ENCODE assay signal across 15 cellular contexts in genomic region chr17:29004081-29004692, GRCh38. TPM values are rescaled to one million over a fixed set of nuclear protein-coding genes. Genes with fewer than 3 reads are reported as not detected.
DNase-seq lines count a peak whose midpoint lies in the region; ATAC-seq, FAIRE-seq and TF ChIP-seq lines count a peak whose summit lies in the region.
"Had no signal": no experiment of that assay in that cellular context is flagged by ENCODE, and none has a peak within 500 bp of the region (broad histone marks: within the 10 kb centered on the region; RNA-seq: fewer than 3 reads in every experiment).

No MANE protein-coding gene starts in this region.

- H3K36me3 ChIP-seq in GM12878 (ENCODE audit: control insufficient read depth in 2 of 2, insufficient read depth in 2 of 2, low read length in 1 of 2) (no peaks in the 10 kb centered on the region), testis (ENCODE audit: low read depth, missing control alignments) (no peaks in the 10 kb centered on the region)
- H3K36me3 ChIP-seq: colonic mucosa, Peyer's patch had no signal

- peaks cover 4 to 18% of the 10 kb centered on the region in 2 experiments for H3K27me3 ChIP-seq in GM12878 (replicated peaks in 1 of 2; ENCODE audit: control insufficient read depth in 2 of 2, insufficient read depth in 2 of 2, low read length in 1 of 2)
- H3K27me3 ChIP-seq in testis, result no peaks in the 10 kb centered on the region

- WGBS in GM12878 (ENCODE audit: insufficient coverage, insufficient replicate concordance, low lambda C conversion rate, missing lambda C conversion rate), result 50% methylated on average over 20 of the region's 20 CpGs
- WGBS in testis, 2 donors, result 32 to 38% methylated on average over 14 to 20 of the region's 20 CpGs

- ATAC-seq in GM12878, result no peak
- ATAC-seq: activated CD8-positive, alpha-beta T cell treated with anti-CD3 and anti-CD28 coated beads, Interleukin-2, amount 10 ng/mL, durations not matched to agents 7 days and 5 days had no signal

- no peaks in the 10 kb centered on the region for H3K79me2 ChIP-seq in GM12878 (ENCODE audit: control insufficient read depth, insufficient read depth, low read length)

- TF ChIP-seq RAD21 in Ishikawa (IDR thresholded peaks at IDR 0.05; ENCODE audit: low read depth) (no peak), GM12878 (IDR thresholded peaks at IDR 0.05; ENCODE audit: insufficient read depth, low read depth, low read length) (no peak)

- RAD21 ChIA-PET in GM12878 (lab: Charles Lee; ENCODE audit: unreplicated experiment), result no interaction called here

- no peak overlapping the region for H3K4me2 ChIP-seq in GM12878 (ENCODE audit: control insufficient read depth, insufficient read depth)
- H3K4me2 ChIP-seq: smooth muscle cell had no signal

- FAIRE-seq in GM12878 (lab: Jason Lieb, UNC), result no peak

- TF ChIP-seq EP300 in Ishikawa (IDR thresholded peaks at IDR 0.05; ENCODE audit: borderline replicate concordance) (no peak), GM12878 (IDR thresholded peaks at IDR 0.05; ENCODE audit: borderline replicate concordance in 1 of 2, control insufficient read depth in 1 of 2, low read depth in 2 of 2, low read length in 2 of 2) (no peak)

- POLR2A ChIA-PET in GM12878 (lab: Charles Lee), result no interaction called here
- POLR2A ChIA-PET in GM10248 (lab: Yijun Ruan, JAX), result no interaction called here

- H2AFZ ChIP-seq in GM12878 (ENCODE audit: control insufficient read depth, low read depth, low read length), result no peak overlapping the region

- H3K4me3 ChIP-seq in GM12878 (no peak overlapping the region), testis (no peak overlapping the region)
- H3K4me3 ChIP-seq: colonic mucosa, Peyer's patch, smooth muscle cell had no signal

- no peak for DNase-seq in GM12878 (ENCODE audit: low read depth, low spot score)
- DNase-seq in iris pigment epithelial cell (ENCODE audit: low read depth), result peak; percentile 31
- DNase-seq in testis, result peak; percentile 30
- no peak for DNase-seq in 8988T
- no peak for DNase-seq in DMS 273 treated with DMSO at 0.1 percent for 48 hours (lab: John Stamatoyannopoulos, UW)
- no peak for DNase-seq in GM10248 (ENCODE audit: extremely low spot score)
- DNase-seq: activated CD8-positive, alpha-beta T cell treated with anti-CD3 and anti-CD28 coated beads, Interleukin-2, amount 10 ng/mL, durations not matched to agents 7 days and 5 days; colonic mucosa; MV-4-11; NCI-H446 treated with DMSO at 0.1 percent for 48 hours; Peyer's patch had no signal

- no peaks in the 10 kb centered on the region for H4K20me1 ChIP-seq in GM12878 (ENCODE audit: control insufficient read depth, insufficient read depth)

- H3K9me3 ChIP-seq in GM12878 (replicated peaks; ENCODE audit: control insufficient read depth, insufficient read depth, low read length), result no peaks in the 10 kb centered on the region
- no peaks in the 10 kb centered on the region for H3K9me3 ChIP-seq in testis
- H3K9me3 ChIP-seq: colonic mucosa, Peyer's patch had no signal

- in situ Hi-C loops in GM12878 (cut with MboI), result no loop called here

- H3K4me1 ChIP-seq in GM12878 (ENCODE audit: control insufficient read depth, insufficient read depth, low read length) (no peaks in the 10 kb centered on the region), testis (peaks cover 3% of the 10 kb centered on the region)
- H3K4me1 ChIP-seq: colonic mucosa had no signal

- CTCF ChIA-PET in GM12878 (lab: Yijun Ruan, JAX), result no interaction called here
- CTCF ChIA-PET in GM10248 (lab: Yijun Ruan, JAX), result interaction anchor here (0.8 to 1.3 kb wide), 2 partner anchors 44 to 51 kb away, joined by 3 to 5 read pairs; no protein-coding TSS in a partner anchor

- no peak overlapping the region for H3K9ac ChIP-seq in GM12878 (ENCODE audit: control insufficient read depth, insufficient read depth, low read length)

- TF ChIP-seq POLR2A in GM12878 (IDR thresholded peaks at IDR 0.05; ENCODE audit: low read depth, low read length) (no peak), testis (IDR thresholded peaks at IDR 0.05) (no peak)

- TF ChIP-seq CTCF in GM12878 (IDR thresholded peaks at IDR 0.05 in 2 of 3, conservative IDR thresholded peaks at IDR 0.05 in 1 of 3; ENCODE audit: control insufficient read depth in 2 of 3, extremely low read depth in 1 of 3, insufficient read depth in 1 of 3, low read depth in 3 of 3, low read length in 3 of 3) (no peak), testis (IDR thresholded peaks at IDR 0.05) (no peak), GM10248 (IDR thresholded peaks at IDR 0.05; ENCODE audit: control extremely low read depth, extremely low read depth, low read depth, missing control alignments) (no peak)

- H3K27ac ChIP-seq in GM12878 (ENCODE audit: control insufficient read depth, insufficient read depth) (no peak overlapping the region), testis (no peak overlapping the region)
- H3K27ac ChIP-seq: colonic mucosa, Peyer's patch had no signal

- intact Hi-C loops in GM12878 (cut with micrococcal nuclease; ENCODE audit: unreplicated experiment), result no loop called here
- intact Hi-C loops in testis (cut with DNase I; ENCODE audit: low total_unique reads), result no loop called here

- SMC1A ChIA-PET in GM12878 (lab: Charles Lee; ENCODE audit: uncharacterized antibody, unreplicated experiment), result no interaction called here

- no TSS peak for BruUV-seq in GM12878 (replicated peaks; lab: Mats Ljungman, UMichigan)

RNA-seq across cellular contexts. Expression of gene SEZ6, which starts 1.6 kb away (rescaled TPM):
- total RNA-seq in GM12878 (2013; cell fraction: nucleolus; rRNA removed), result not detected in 2 replicates
- not detected in 2 replicates for total RNA-seq in GM12878 (2014; rRNA removed)
- not detected in 2 replicates for total RNA-seq in GM12878 (2014; rRNA removed; fragmentation: Illumina TruSeq; extraction: Trizol)
- total RNA-seq in GM12878 (2021), result not detected in 2 replicates
- 0.33 TPM for polyA plus RNA-seq in GM12878 (2011; ENCODE audit: low read depth)
- not detected in 2 replicates for polyA plus RNA-seq in GM12878 (2011; rRNA removed)
- not detected in 2 replicates for polyA plus RNA-seq in GM12878 (2011; cell fraction: cytosol; rRNA removed)
- not detected in 2 replicates for polyA plus RNA-seq in GM12878 (2011; cell fraction: nucleus; rRNA removed)
- 0.24 and 0.58 TPM in 2 replicates for polyA plus RNA-seq in GM12878 (2012)
- polyA plus RNA-seq in GM12878 (2014; fragmentation: Illumina TruSeq; extraction: Trizol), result 0.09 TPM in 1 of 2 replicates, not detected in the other
- polyA plus RNA-seq in GM12878 (2014; fragmentation: Nextera tagmentation; extraction: Ambion mirVana), result under 1 TPM; 0.05 to 0.24 TPM
- 0.09 and 0.23 TPM in 2 replicates for polyA plus RNA-seq in GM12878 (2014; rRNA removed)
- polyA plus RNA-seq in GM12878 (2016; fragmentation: Nextera tagmentation; extraction: Ambion mirVana), result under 1 TPM; 0.36 to 0.87 TPM
- not detected in 2 replicates for polyA minus RNA-seq in GM12878 (2011; rRNA and poly(A)+ RNA removed)
- not detected in 2 replicates for polyA minus RNA-seq in GM12878 (2011; cell fraction: cytosol; rRNA and poly(A)+ RNA removed)
- polyA minus RNA-seq in GM12878 (2011; cell fraction: nucleus; rRNA and poly(A)+ RNA removed), result not detected in 2 replicates
- 1 to 10 TPM in 1 of 2 donors, under 1 TPM in 1; 0.79 to 2.1 TPM for total RNA-seq in testis
- 0.53 TPM for polyA plus RNA-seq in testis (ENCODE audit: insufficient read depth, low read depth, low replicate concordance)
- total RNA-seq: activated CD8-positive, alpha-beta T cell treated with anti-CD3 and anti-CD28 coated beads, Interleukin-2, amount 10 ng/mL, durations not matched to agents 7 days and 5 days; kidney epithelial cell; smooth muscle cell; T-helper 2 cell treated with Interferon-gamma antibody and Interleukin-4, amounts not matched to agents 100 ng/mL and 5 ng/mL, for 36 hours had no signal
- polyA plus RNA-seq: smooth muscle cell had no signal

RNA-seq across cellular contexts. Expression of gene PIPOX, which starts 38.8 kb away (rescaled TPM):
- 15.5 and 15.7 TPM in 2 replicates for total RNA-seq in GM12878 (2013; cell fraction: nucleolus; rRNA removed)
- total RNA-seq in GM12878 (2014; rRNA removed) (0.56 and 1.1 TPM in 2 replicates), GM12878 (2014; rRNA removed; fragmentation: Illumina TruSeq; extraction: Trizol) (0.67 and 0.83 TPM in 2 replicates), GM12878 (2021) (1.1 and 1.7 TPM in 2 replicates), testis (1 to 10 TPM; 5.9 to 6.8 TPM)
- 1.0 TPM for polyA plus RNA-seq in GM12878 (2011; ENCODE audit: low read depth)
- polyA plus RNA-seq in GM12878 (2011; rRNA removed) (1.3 and 1.4 TPM in 2 replicates), GM12878 (2014; fragmentation: Illumina TruSeq; extraction: Trizol) (0.22 and 1.3 TPM in 2 replicates), GM12878 (2014; fragmentation: Nextera tagmentation; extraction: Ambion mirVana) (under 1 TPM in 1 of 2 experiments, not detected in 1; 0.26 TPM), GM12878 (2014; rRNA removed) (0.32 and 0.65 TPM in 2 replicates), GM12878 (2016; fragmentation: Nextera tagmentation; extraction: Ambion mirVana) (under 1 TPM; 0.30 to 0.48 TPM), testis (ENCODE audit: insufficient read depth, low read depth, low replicate concordance) (3.9 TPM)
- 1.0 and 1.3 TPM in 2 replicates for polyA plus RNA-seq in GM12878 (2011; cell fraction: cytosol; rRNA removed)
- 2.1 and 2.2 TPM in 2 replicates for polyA plus RNA-seq in GM12878 (2011; cell fraction: nucleus; rRNA removed)
- polyA plus RNA-seq in GM12878 (2012), result 0.79 and 0.83 TPM in 2 replicates
- polyA minus RNA-seq in GM12878 (2011; rRNA and poly(A)+ RNA removed), result 12.4 and 14.3 TPM in 2 replicates
- polyA minus RNA-seq in GM12878 (2011; cell fraction: cytosol; rRNA and poly(A)+ RNA removed), result 1.6 and 2.5 TPM in 2 replicates
- polyA minus RNA-seq in GM12878 (2011; cell fraction: nucleus; rRNA and poly(A)+ RNA removed), result 13.1 and 18.4 TPM in 2 replicates

RNA-seq across cellular contexts. Expression of gene PHF12, which starts 52.9 kb away (rescaled TPM):
- 61.5 and 63.1 TPM in 2 replicates for total RNA-seq in GM12878 (2013; cell fraction: nucleolus; rRNA removed)
- total RNA-seq in GM12878 (2014; rRNA removed) (28.6 and 30.1 TPM in 2 replicates), GM12878 (2014; rRNA removed; fragmentation: Illumina TruSeq; extraction: Trizol) (15.9 and 18.1 TPM in 2 replicates), GM12878 (2021) (43.9 and 44.2 TPM in 2 replicates), testis (10 to 100 TPM; 82.4 to 85.3 TPM)
- 9.3 TPM for polyA plus RNA-seq in GM12878 (2011; ENCODE audit: low read depth)
- polyA plus RNA-seq in GM12878 (2011; rRNA removed) (8.6 and 22.6 TPM in 2 replicates), GM12878 (2014; fragmentation: Illumina TruSeq; extraction: Trizol) (24.7 and 27.8 TPM in 2 replicates), GM12878 (2014; fragmentation: Nextera tagmentation; extraction: Ambion mirVana) (1 to 10 TPM; 1.3 to 2.3 TPM), GM12878 (2014; rRNA removed) (33.5 and 39.8 TPM in 2 replicates), GM12878 (2016; fragmentation: Nextera tagmentation; extraction: Ambion mirVana) (10 to 100 TPM; 10.6 to 15.3 TPM), testis (ENCODE audit: insufficient read depth, low read depth, low replicate concordance) (38.8 TPM)
- polyA plus RNA-seq in GM12878 (2011; cell fraction: cytosol; rRNA removed), result 22.1 and 28.1 TPM in 2 replicates
- polyA plus RNA-seq in GM12878 (2011; cell fraction: nucleus; rRNA removed), result 65.0 and 92.9 TPM in 2 replicates
- polyA plus RNA-seq in GM12878 (2012), result 24.0 and 34.6 TPM in 2 replicates
- polyA minus RNA-seq in GM12878 (2011; rRNA and poly(A)+ RNA removed), result 23.6 and 28.7 TPM in 2 replicates
- polyA minus RNA-seq in GM12878 (2011; cell fraction: cytosol; rRNA and poly(A)+ RNA removed), result 14.8 and 15.6 TPM in 2 replicates
- polyA minus RNA-seq in GM12878 (2011; cell fraction: nucleus; rRNA and poly(A)+ RNA removed), result 20.8 and 40.7 TPM in 2 replicates

Comparison
In these comparisons a context has a peak if more than half of its experiments do, and no peak if none do; other contexts are left out.
1. DNase-seq: peak in iris pigment epithelial cell (single experiment) and testis (single experiment); none in GM12878 (single experiment), 8988T (single experiment), DMS 273 treated with DMSO at 0.1 percent for 48 hours (single experiment) and GM10248 (single experiment).